In the genomic region with DNA sequence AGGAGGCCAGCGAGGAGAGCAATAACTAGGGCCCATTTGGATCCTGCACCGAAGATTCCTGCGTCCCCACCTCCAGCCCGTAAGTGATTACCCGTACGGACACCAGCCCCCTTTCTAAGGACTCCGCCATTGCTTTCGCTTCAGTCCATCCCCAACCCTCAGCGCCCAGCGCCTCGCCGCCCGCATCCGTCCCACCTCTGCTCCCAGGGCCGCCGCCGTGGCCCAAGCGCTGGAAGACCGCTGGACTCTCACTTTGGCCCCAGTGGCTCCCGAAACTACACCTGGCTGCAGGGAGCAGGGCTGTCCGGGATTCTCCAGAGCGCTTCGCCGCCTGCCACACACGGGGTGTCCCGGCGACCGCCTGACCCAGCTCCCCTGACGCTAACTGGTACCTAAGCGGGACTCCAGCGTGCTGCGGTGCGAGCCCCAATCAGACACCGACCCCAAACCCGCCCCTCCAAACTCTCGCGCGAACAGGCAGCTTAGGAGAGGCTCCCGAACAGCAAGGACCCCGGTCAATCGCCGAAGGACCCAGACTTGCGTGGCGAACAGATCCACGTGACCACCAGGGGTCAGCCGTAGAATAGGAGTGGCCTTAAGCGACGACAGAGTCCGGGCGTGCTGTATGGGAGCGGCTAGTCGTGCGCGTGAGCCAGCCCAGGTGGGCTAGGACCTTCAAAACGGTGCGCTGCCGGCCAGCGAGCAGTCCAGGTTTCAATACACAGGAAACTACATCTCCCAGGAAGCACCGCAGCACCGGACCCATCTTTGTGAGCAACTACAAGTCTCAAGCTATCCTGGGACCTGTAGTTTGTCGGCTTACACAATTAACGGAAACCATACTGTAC, we compare ENCODE assay signal across 1 cellular context.
TF ChIP-seq lines count a peak whose summit lies in the region.

TSS of gene CNPY2 (minus strand) at position 363 of the 848 bp plus-strand sequence. CDS start 771 bp downstream, outside the sequence.

TF ChIP-seq in HepG2, 621 proteins besides CTCF, POLR2A, EP300 and RAD21 (continued from another document):
- TF ChIP-seq, protein P1, sequence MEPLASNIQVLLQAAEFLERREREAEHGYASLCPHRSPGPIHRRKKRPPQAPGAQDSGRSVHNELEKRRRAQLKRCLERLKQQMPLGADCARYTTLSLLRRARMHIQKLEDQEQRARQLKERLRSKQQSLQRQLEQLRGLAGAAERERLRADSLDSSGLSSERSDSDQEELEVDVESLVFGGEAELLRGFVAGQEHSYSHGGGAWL (CRISPR knock-in tag; IDR thresholded peaks at IDR 0.05) = peak; percentile 24; the same call in 1 of the 2 replicates
- no peak for TF ChIP-seq ZNF382 (CRISPR knock-in tag; IDR thresholded peaks at IDR 0.05; ENCODE audit: borderline replicate concordance)
- TF ChIP-seq DPF2 (CRISPR knock-in tag; IDR thresholded peaks at IDR 0.05; ENCODE audit: borderline replicate concordance, low read depth) = no peak
- TF ChIP-seq HNRNPUL1 (IDR thresholded peaks at IDR 0.05; ENCODE audit: low read depth, low read length) = no peak
- TF ChIP-seq ZNF761 (CRISPR knock-in tag; conservative IDR thresholded peaks at IDR 0.05) = no peak
